26 cellular contexts compared by ENCODE assay signal in genomic region chr20:25209911-25210310, GRCh38. TPM values are rescaled to one million over a fixed set of nuclear protein-coding genes. Genes with fewer than 3 reads are reported as not detected.
DNase-seq lines count a peak whose midpoint lies in the region; ATAC-seq, FAIRE-seq and TF ChIP-seq lines count a peak whose summit lies in the region.
"Had no signal": no experiment of that assay in that cellular context is flagged by ENCODE, and none has a peak within 500 bp of the region (broad histone marks: within the 10 kb centered on the region; RNA-seq: fewer than 3 reads in every experiment).

No MANE protein-coding gene starts in this region.

- FAIRE-seq in HepG2 (lab: Jason Lieb, UNC) = no peak
- FAIRE-seq: A204.1, GM12878, GM12892, GM18507 had no signal

- no peaks in the 10 kb centered on the region for H3K27me3 ChIP-seq in HepG2 (ENCODE audit: control insufficient read depth in 1 of 2, insufficient read depth in 2 of 2, low read length in 2 of 2)
- H3K27me3 ChIP-seq: BE2C, BLaER1 had no signal

- no peaks in the 10 kb centered on the region for H4K20me1 ChIP-seq in HepG2 (ENCODE audit: insufficient read depth, low read length)

- no peaks in the 10 kb centered on the region for H3K9me3 ChIP-seq in HepG2 (ENCODE audit: low read length)
- H3K9me3 ChIP-seq: BE2C, BLaER1 had no signal

- H3K4me2 ChIP-seq in HepG2 (ENCODE audit: low read depth, low read length) = no peak overlapping the region
- H3K4me2 ChIP-seq: BLaER1 had no signal

- ATAC-seq in HepG2 = no peak
- ATAC-seq: GM12878 had no signal

- intact Hi-C loops in HepG2 (cut with micrococcal nuclease; ENCODE audit: unreplicated experiment) = no loop called here

- peaks cover 8% of the 10 kb centered on the region for H3K79me2 ChIP-seq in HepG2 (ENCODE audit: insufficient read depth, low read length)

- H3K27ac Mint-ChIP-seq in T-helper 1 cell treated with Interleukin-12 subunit alpha and Interleukin-12 subunit beta and Interleukin-4 antibody, amounts not matched to agents 30 μg/mL and 1 μg/mL, for 36 hours = peak overlapping the region; percentile 20
- H3K27ac Mint-ChIP-seq: CD14-positive monocyte; CD4-positive, alpha-beta memory T cell; CD4-positive, CD25-positive, alpha-beta regulatory T cell; CD8-positive, alpha-beta memory T cell had no signal

- DNase-seq in T-helper 1 cell (no peak), HepG2 (ENCODE audit: low spot score) (no peak), anterior cingulate cortex (lab: John Stamatoyannopoulos, UW) (no peak), NCI-H2227 treated with DMSO at 0.1 percent for 48 hours (lab: John Stamatoyannopoulos, UW) (no peak)
- DNase-seq: ACHN; BE2C; C1 segment of cervical spinal cord; CD4-positive, alpha-beta memory T cell; CD4-positive, CD25-positive, alpha-beta regulatory T cell; COR-L47; DMS 273 treated with DMSO at 0.1 percent for 48 hours; DMS153; DMS53; DMS79; DND-41; EL; GDM1 had no signal

- no peaks in the 10 kb centered on the region for H3K36me3 Mint-ChIP-seq in T-helper 1 cell treated with Interleukin-12 subunit alpha and Interleukin-12 subunit beta and Interleukin-4 antibody, amounts not matched to agents 30 μg/mL and 1 μg/mL, for 36 hours (ENCODE audit: low read depth)

- POLR2A ChIA-PET in HepG2 (lab: Yijun Ruan, JAX) = interaction anchor here (1.5 kb wide), 1 partner anchor 17 kb away, joined by 3 read pairs; no protein-coding TSS in a partner anchor

- H3K4me1 Mint-ChIP-seq in T-helper 1 cell treated with Interleukin-12 subunit alpha and Interleukin-12 subunit beta and Interleukin-4 antibody, amounts not matched to agents 30 μg/mL and 1 μg/mL, for 36 hours (ENCODE audit: low read depth) = no peaks in the 10 kb centered on the region

- no peak for TF ChIP-seq EP300 in HepG2 (IDR thresholded peaks at IDR 0.05; ENCODE audit: low read depth in 2 of 2, low read length in 2 of 2)
- no peak for TF ChIP-seq EP300 in HepG2 (CRISPR knock-in tag; IDR thresholded peaks at IDR 0.05; ENCODE audit: borderline replicate concordance)

- H3K36me3 ChIP-seq in HepG2 (replicated peaks in 1 of 2; ENCODE audit: control insufficient read depth in 1 of 2, insufficient read depth in 2 of 2, low read length in 2 of 2) = peaks cover 39 to 54% of the 10 kb centered on the region in 2 experiments

- no peak overlapping the region for H3K4me3 Mint-ChIP-seq in T-helper 1 cell treated with Interleukin-12 subunit alpha and Interleukin-12 subunit beta and Interleukin-4 antibody, amounts not matched to agents 30 μg/mL and 1 μg/mL, for 36 hours
- H3K4me3 Mint-ChIP-seq: CD14-positive monocyte; CD4-positive, alpha-beta memory T cell; CD4-positive, CD25-positive, alpha-beta regulatory T cell; CD8-positive, alpha-beta memory T cell had no signal

- no peak for TF ChIP-seq CTCF in HepG2 (CRISPR knock-in tag; IDR thresholded peaks at IDR 0.05)

- TF ChIP-seq POLR2A in HepG2 (IDR thresholded peaks at IDR 0.05; ENCODE audit: insufficient read depth in 1 of 2, low read depth in 2 of 2, low read length in 2 of 2) = no peak

- CTCF ChIA-PET in HepG2 (lab: Yijun Ruan, JAX; ENCODE audit: low intra/inter-chr PET ratio, low total read pairs) = no interaction called here

- H3K4me3 ChIP-seq in HepG2 (replicated peaks in 1 of 3; ENCODE audit: insufficient read depth in 1 of 3, low read depth in 2 of 3, low read length in 3 of 3) = no peak overlapping the region
- H3K4me3 ChIP-seq: BLaER1, GM12878 had no signal

- in situ Hi-C loops in HepG2 (cut with HindIII; ENCODE audit: extremely low pct_ligation_motif_present, low pct_unique_long_range_greater_than_20kb) = no loop called here

- no peak overlapping the region for H3K27ac ChIP-seq in HepG2 (ENCODE audit: extremely low read length, insufficient read depth, low read length)
- H3K27ac ChIP-seq: 22Rv1, BLaER1 had no signal

- H3K4me1 ChIP-seq in HepG2 (ENCODE audit: insufficient read depth, low read length) = peaks cover 12% of the 10 kb centered on the region
- H3K4me1 ChIP-seq: BE2C had no signal

- H3K9me3 Mint-ChIP-seq in T-helper 1 cell treated with Interleukin-12 subunit alpha and Interleukin-12 subunit beta and Interleukin-4 antibody, amounts not matched to agents 30 μg/mL and 1 μg/mL, for 36 hours = no peaks in the 10 kb centered on the region
- H3K9me3 Mint-ChIP-seq: CD14-positive monocyte; CD4-positive, alpha-beta memory T cell; CD4-positive, CD25-positive, alpha-beta regulatory T cell; CD8-positive, alpha-beta memory T cell had no signal

- no peaks in the 10 kb centered on the region for H3K27me3 Mint-ChIP-seq in T-helper 1 cell treated with Interleukin-12 subunit alpha and Interleukin-12 subunit beta and Interleukin-4 antibody, amounts not matched to agents 30 μg/mL and 1 μg/mL, for 36 hours (ENCODE audit: low read depth)
- H3K27me3 Mint-ChIP-seq: CD4-positive, alpha-beta memory T cell; CD4-positive, CD25-positive, alpha-beta regulatory T cell had no signal

- BruUV-seq in HepG2 (replicated peaks; lab: Mats Ljungman, UMichigan) = no TSS peak

- H2AFZ ChIP-seq in HepG2 (ENCODE audit: low read length) = no peak overlapping the region

- no peak overlapping the region for H3K9ac ChIP-seq in HepG2 (ENCODE audit: insufficient read depth, low read depth, low read length)
- H3K9ac ChIP-seq: BLaER1 had no signal

- 96% methylated on average over 12 of the region's 12 CpGs for WGBS in HepG2 (ENCODE audit: low lambda C conversion rate)

- TF ChIP-seq RAD21 in HepG2 (CRISPR knock-in tag; IDR thresholded peaks at IDR 0.05) = no peak

TF ChIP-seq in HepG2, 621 proteins besides CTCF, POLR2A, EP300 and RAD21:
- TF ChIP-seq ZNF572 (CRISPR knock-in tag; IDR thresholded peaks at IDR 0.05) (0 out of 2 replicates have a peak, but pooled peaks have one; percentile 31), ZSCAN12 (CRISPR knock-in tag; IDR thresholded peaks at IDR 0.05) (no peak)

RNA-seq across cellular contexts. Expression of gene ENTPD6, which starts 14.4 kb away (rescaled TPM):
- 98.4 and 164 TPM in 2 replicates for total RNA-seq in HepG2 (2016; rRNA removed; fragmentation: Illumina TruSeq; extraction: Trizol)
- 67.6 and 72.5 TPM in 2 replicates for total RNA-seq in HepG2 (2016; cell fraction: cytosol; rRNA removed; fragmentation: Illumina TruSeq; extraction: Trizol; ENCODE audit: low read depth)
- 90.5 and 177 TPM in 2 replicates for total RNA-seq in HepG2 (2016; cell fraction: insoluble cytoplasmic fraction; rRNA removed; fragmentation: Illumina TruSeq; extraction: Trizol)
- 139 and 152 TPM in 2 replicates for total RNA-seq in HepG2 (2016; cell fraction: membrane; rRNA removed; fragmentation: Illumina TruSeq; extraction: Trizol)
- total RNA-seq in HepG2 (2016; cell fraction: nucleus; rRNA removed; fragmentation: Illumina TruSeq; extraction: Trizol) = 149 and 161 TPM in 2 replicates
- polyA plus RNA-seq in HepG2 (2011; rRNA removed) = 172 and 221 TPM in 2 replicates
- polyA plus RNA-seq in HepG2 (2011; cell fraction: cytosol; rRNA removed) = 185 and 213 TPM in 2 replicates
- 538 and 633 TPM in 2 replicates for polyA plus RNA-seq in HepG2 (2011; cell fraction: nucleus; rRNA removed)
- polyA plus RNA-seq in HepG2 (2012) = 90.9 and 112 TPM in 2 replicates
- polyA plus RNA-seq in HepG2 (2016; cell fraction: cytosol; fragmentation: Illumina TruSeq; extraction: Trizol; ENCODE audit: low read depth) = 59.4 and 67.7 TPM in 2 replicates
- polyA plus RNA-seq in HepG2 (2016; cell fraction: insoluble cytoplasmic fraction; fragmentation: Illumina TruSeq; extraction: Trizol; ENCODE audit: low read depth) = 85.6 and 91.9 TPM in 2 replicates
- 104 and 119 TPM in 2 replicates for polyA plus RNA-seq in HepG2 (2016; cell fraction: membrane; fragmentation: Illumina TruSeq; extraction: Trizol; ENCODE audit: low read depth)
- 320 and 321 TPM in 2 replicates for polyA plus RNA-seq in HepG2 (2016; cell fraction: nucleus; fragmentation: Illumina TruSeq; extraction: Trizol; ENCODE audit: insufficient read depth, low read depth)
- 25.3 and 228 TPM in 2 replicates for polyA minus RNA-seq in HepG2 (2011; rRNA and poly(A)+ RNA removed; ENCODE audit: low replicate concordance)
- 56.6 and 60.3 TPM in 2 replicates for polyA minus RNA-seq in HepG2 (2011; cell fraction: cytosol; rRNA and poly(A)+ RNA removed)
- 98.2 and 106 TPM in 2 replicates for polyA minus RNA-seq in HepG2 (2011; cell fraction: nucleus; rRNA and poly(A)+ RNA removed)

RNA-seq across cellular contexts. Expression of gene PYGB, which starts 38.0 kb away (rescaled TPM):
- 82.0 and 86.3 TPM in 2 replicates for total RNA-seq in HepG2 (2016; rRNA removed; fragmentation: Illumina TruSeq; extraction: Trizol)
- total RNA-seq in HepG2 (2016; cell fraction: cytosol; rRNA removed; fragmentation: Illumina TruSeq; extraction: Trizol; ENCODE audit: low read depth) = 5.4 and 6.5 TPM in 2 replicates
- 69.1 and 89.6 TPM in 2 replicates for total RNA-seq in HepG2 (2016; cell fraction: insoluble cytoplasmic fraction; rRNA removed; fragmentation: Illumina TruSeq; extraction: Trizol)
- 18.0 and 19.5 TPM in 2 replicates for total RNA-seq in HepG2 (2016; cell fraction: membrane; rRNA removed; fragmentation: Illumina TruSeq; extraction: Trizol)
- total RNA-seq in HepG2 (2016; cell fraction: nucleus; rRNA removed; fragmentation: Illumina TruSeq; extraction: Trizol) = 59.8 and 63.0 TPM in 2 replicates
- polyA plus RNA-seq in HepG2 (2011; rRNA removed) = 24.2 and 37.5 TPM in 2 replicates
- 24.4 and 27.4 TPM in 2 replicates for polyA plus RNA-seq in HepG2 (2011; cell fraction: cytosol; rRNA removed)
- polyA plus RNA-seq in HepG2 (2011; cell fraction: nucleus; rRNA removed) = 111 and 112 TPM in 2 replicates
- polyA plus RNA-seq in HepG2 (2012) = 26.9 and 46.5 TPM in 2 replicates
- polyA plus RNA-seq in HepG2 (2016; cell fraction: cytosol; fragmentation: Illumina TruSeq; extraction: Trizol; ENCODE audit: low read depth) = 3.5 TPM in 2 replicates
- 45.7 and 58.6 TPM in 2 replicates for polyA plus RNA-seq in HepG2 (2016; cell fraction: insoluble cytoplasmic fraction; fragmentation: Illumina TruSeq; extraction: Trizol; ENCODE audit: low read depth)
- 7.2 and 9.8 TPM in 2 replicates for polyA plus RNA-seq in HepG2 (2016; cell fraction: membrane; fragmentation: Illumina TruSeq; extraction: Trizol; ENCODE audit: low read depth)
- polyA plus RNA-seq in HepG2 (2016; cell fraction: nucleus; fragmentation: Illumina TruSeq; extraction: Trizol; ENCODE audit: insufficient read depth, low read depth) = 79.7 and 85.5 TPM in 2 replicates
- 26.5 and 80.5 TPM in 2 replicates for polyA minus RNA-seq in HepG2 (2011; rRNA and poly(A)+ RNA removed; ENCODE audit: low replicate concordance)
- 36.1 and 38.1 TPM in 2 replicates for polyA minus RNA-seq in HepG2 (2011; cell fraction: cytosol; rRNA and poly(A)+ RNA removed)
- 27.9 and 31.3 TPM in 2 replicates for polyA minus RNA-seq in HepG2 (2011; cell fraction: nucleus; rRNA and poly(A)+ RNA removed)
